Comparison of ENCODE assay signal across 8 cellular contexts in the genomic region with DNA sequence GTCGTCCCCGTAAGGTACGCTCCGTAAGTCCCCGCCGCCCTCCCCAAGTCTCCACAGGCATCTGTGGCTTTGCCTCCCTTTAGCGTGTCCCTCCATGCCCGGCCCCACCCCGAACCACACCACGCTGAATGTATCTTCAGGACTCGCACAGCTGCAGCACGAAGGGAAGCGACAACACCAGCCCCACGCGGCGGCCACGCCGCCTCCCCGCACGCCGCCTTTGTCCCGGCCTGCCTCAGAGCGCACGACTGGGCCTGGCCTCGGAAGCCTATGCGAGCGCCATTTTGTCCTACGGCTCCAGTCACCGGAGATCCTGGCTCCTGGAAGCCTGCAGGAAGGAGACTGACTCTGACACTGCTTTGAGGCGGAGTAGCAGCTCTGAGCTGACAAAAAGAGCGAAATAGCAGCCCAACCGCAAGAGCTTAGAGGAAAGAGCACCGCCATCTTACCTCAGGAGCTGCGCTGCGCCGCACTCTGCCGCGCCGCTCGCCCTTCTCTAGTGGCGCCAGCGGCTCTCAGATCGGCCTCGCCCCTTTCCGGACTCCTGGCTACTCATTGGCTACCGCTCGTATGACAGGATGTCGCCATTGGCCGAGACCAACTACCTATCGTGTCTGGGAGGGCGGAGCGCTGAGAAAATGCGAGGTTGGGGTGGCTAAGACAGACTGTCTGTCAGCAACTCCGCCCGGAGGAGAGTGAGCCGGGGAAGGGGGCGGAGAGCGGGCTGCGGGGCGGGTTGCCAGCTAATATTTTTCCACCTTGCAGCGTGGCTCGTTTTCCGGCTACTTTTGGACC. TPM values are rescaled to one million over a fixed set of nuclear protein-coding genes. Genes with fewer than 3 reads are reported as not detected.
A peak's percentile ranks its signal among the peaks of the same experiment; 100 is the strongest.
DNase-seq lines count a peak whose midpoint lies in the region; ATAC-seq and TF ChIP-seq lines count a peak whose summit lies in the region.

A gene with protein sequence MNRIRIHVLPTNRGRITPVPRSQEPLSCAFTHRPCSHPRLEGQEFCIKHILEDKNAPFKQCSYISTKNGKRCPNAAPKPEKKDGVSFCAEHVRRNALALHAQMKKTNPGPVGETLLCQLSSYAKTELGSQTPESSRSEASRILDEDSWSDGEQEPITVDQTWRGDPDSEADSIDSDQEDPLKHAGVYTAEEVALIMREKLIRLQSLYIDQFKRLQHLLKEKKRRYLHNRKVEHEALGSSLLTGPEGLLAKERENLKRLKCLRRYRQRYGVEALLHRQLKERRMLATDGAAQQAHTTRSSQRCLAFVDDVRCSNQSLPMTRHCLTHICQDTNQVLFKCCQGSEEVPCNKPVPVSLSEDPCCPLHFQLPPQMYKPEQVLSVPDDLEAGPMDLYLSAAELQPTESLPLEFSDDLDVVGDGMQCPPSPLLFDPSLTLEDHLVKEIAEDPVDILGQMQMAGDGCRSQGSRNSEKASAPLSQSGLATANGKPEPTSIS (minus strand): TSS at position 501 of the 795 bp plus-strand sequence. CDS start 606 bp downstream, outside the sequence.

- H3K27ac ChIP-seq in CD8-positive, alpha-beta memory T cell (ENCODE audit: low read depth, low read length) = peak within 1 kb of the TSS; percentile 96
- H3K27ac ChIP-seq in lung (ENCODE audit: low read depth in 1 of 2, low read length in 1 of 2) = peak within 1 kb of the TSS; percentile 89 to 98

- H3K36me3 Mint-ChIP-seq in CD8-positive, alpha-beta memory T cell = peaks cover 0 to 45% (median 13%) of the 10 kb centered on the region in 3 donors

- H3K36me3 ChIP-seq in CD8-positive, alpha-beta memory T cell (ENCODE audit: insufficient read depth, low read length) = peaks cover 13% of the 10 kb centered on the region
- peaks cover 3 to 16% of the 10 kb centered on the region in 2 donors for H3K36me3 ChIP-seq in lung (ENCODE audit: control insufficient read depth in 2 of 2, insufficient read depth in 2 of 2, low read length in 2 of 2)

- peak; percentile 98 for ATAC-seq in GM19468 (IDR thresholded peaks at IDR 0.05; ENCODE audit: extremely low read depth, unreplicated experiment)
- peak; percentile 100 for ATAC-seq in lung (ENCODE audit: insufficient read depth, low FRiP score)

- H3K27me3 ChIP-seq in CD8-positive, alpha-beta memory T cell (ENCODE audit: insufficient read depth, low read length, poor library complexity, severe bottlenecking) = no peaks in the 10 kb centered on the region
- no peaks in the 10 kb centered on the region for H3K27me3 ChIP-seq in lung (ENCODE audit: control insufficient read depth, insufficient read depth)

- peaks cover 36% of the 10 kb centered on the region for H3K4me1 ChIP-seq in CD8-positive, alpha-beta memory T cell (ENCODE audit: insufficient read depth, low read length)
- H3K4me1 ChIP-seq in lung (ENCODE audit: control insufficient read depth in 2 of 2, insufficient read depth in 2 of 2, low read length in 2 of 2) = peaks cover 4 to 23% of the 10 kb centered on the region in 2 donors

- POLR2A ChIA-PET in CD8-positive, alpha-beta memory T cell (lab: Charles Lee) = interaction anchor here (0.5 to 2.0 kb wide), 6 partner anchors 18 to 1485 kb away, joined by 3 to 11 read pairs (median 4); a partner anchor contains a TSS

- DNase-seq in CD8-positive, alpha-beta memory T cell = peak; percentile 95 to 98 (median 96)
- DNase-seq in HS-5 (ENCODE audit: low read depth) = peak; percentile 93
- DNase-seq in NK-92 treated with Interleukin-12 subunit alpha and Interleukin-12 subunit beta, amount 100 ng/mL, for 24 hours (lab: John Stamatoyannopoulos, UW) = peak; percentile 96
- peak; percentile 96 for DNase-seq in activated CD8-positive, alpha-beta memory T cell treated with anti-CD3 and anti-CD28 coated beads for 24 hours
- DNase-seq in effector CD4-positive, alpha-beta T cell = peak; percentile 96
- peak; percentile 99 for DNase-seq in lung (ENCODE audit: low spot score)
- DNase-seq in stimulated activated CD4-positive, alpha-beta T cell treated with anti-CD3 and anti-CD28 coated beads, TNF-alpha, amount 100 ng/mL, for 4 hours (ENCODE audit: low read depth in 3 of 3) = peak; percentile 88 to 96 (median 93)

- peak within 1 kb of the TSS; percentile 99 for H3K4me3 ChIP-seq in CD8-positive, alpha-beta memory T cell (ENCODE audit: low read length)
- peak within 1 kb of the TSS; percentile 74 for H3K4me3 ChIP-seq in lung

- peaks cover 46 to 58% (median 56%) of the 10 kb centered on the region in 3 donors for H3K4me1 Mint-ChIP-seq in CD8-positive, alpha-beta memory T cell

- H3K27me3 Mint-ChIP-seq in CD8-positive, alpha-beta memory T cell = no peaks in the 10 kb centered on the region

- H3K27ac Mint-ChIP-seq in CD8-positive, alpha-beta memory T cell = peak within 1 kb of the TSS; percentile 95 to 99 (median 98)

- TF ChIP-seq CTCF in lung (IDR thresholded peaks at IDR 0.05; ENCODE audit: control extremely low read depth, extremely low read depth) = no peak

- no peaks in the 10 kb centered on the region for H3K9me3 ChIP-seq in CD8-positive, alpha-beta memory T cell (ENCODE audit: low read length)
- no peaks in the 10 kb centered on the region for H3K9me3 ChIP-seq in lung (ENCODE audit: control insufficient read depth in 2 of 2, insufficient read depth in 1 of 2, low read length in 1 of 2)

- CTCF ChIA-PET in CD8-positive, alpha-beta memory T cell (lab: Charles Lee) = interaction anchor here (1.0 to 1.3 kb wide), 4 partner anchors 9 to 133 kb away, joined by 3 to 6 read pairs (median 3); no protein-coding TSS in a partner anchor

- peak within 1 kb of the TSS; percentile 97 to 99 (median 98) for H3K4me3 Mint-ChIP-seq in CD8-positive, alpha-beta memory T cell

- no peaks in the 10 kb centered on the region for H3K9me3 Mint-ChIP-seq in CD8-positive, alpha-beta memory T cell

- 0 to 1% methylated on average over 63 of the region's 63 CpGs for WGBS in lung, 2 donors

RNA-seq across cellular contexts. Expression of the gene that starts here (rescaled TPM):
- total RNA-seq in CD8-positive, alpha-beta memory T cell = 10 to 100 TPM; 58.7 to 60.3 TPM
- 34.3 TPM for polyA plus RNA-seq in CD8-positive, alpha-beta memory T cell
- 10 to 100 TPM; 35.1 to 45.1 TPM for total RNA-seq in lung
- polyA plus RNA-seq in lung = 10 to 100 TPM; 25.8 to 31.0 TPM

Comparison
In these comparisons a context has a peak if more than half of its experiments do, and no peak if none do; other contexts are left out.
1. Peak in every context shown above with its lines: DNase-seq, ATAC-seq, H3K4me3 ChIP-seq and H3K27ac ChIP-seq.